Comparison of ENCODE assay signal across 7 cellular contexts in genomic region chr12:131071234-131071830, GRCh38.
DNase-seq lines count a peak whose midpoint lies in the region; ATAC-seq, FAIRE-seq and TF ChIP-seq lines count a peak whose summit lies in the region.
"Not testable (repeated sequence)": the region's sequence is repeated elsewhere in the genome, so short reads cannot be mapped to it uniquely, and the experiment has no call there.

No MANE protein-coding gene starts in this region.

- not testable (repeated sequence) for FAIRE-seq in kidney (lab: Jason Lieb, UNC)

- H3K27ac ChIP-seq in HEK293 (ENCODE audit: extremely low read depth, low read depth, low read length); endodermal cell (ENCODE audit: low read depth, low read length); kidney (ENCODE audit: low read depth in 2 of 2, low read length in 2 of 2); osteoblast (ENCODE audit: low read depth, low read length); testis: not testable (repeated sequence)

- H3K4me1 Mint-ChIP-seq in activated naive CD8-positive, alpha-beta T cell treated with anti-CD3 and anti-CD28 coated beads, Interleukin-2, amount 10 ng/mL, durations not matched to agents 7 days and 5 days; endodermal cell: not testable (repeated sequence)

- ATAC-seq in activated naive CD8-positive, alpha-beta T cell treated with anti-CD3 and anti-CD28 coated beads, Interleukin-2, amount 10 ng/mL, durations not matched to agents 7 days and 5 days (ENCODE audit: low read depth), result not testable (repeated sequence)

- CTCF ChIA-PET in HEK293 (lab: Yijun Ruan, JAX), result not testable (repeated sequence)

- not testable (repeated sequence) for H3K4me2 ChIP-seq in osteoblast (ENCODE audit: insufficient read depth, low read length)

- H3K4me1 ChIP-seq in HEK293 (ENCODE audit: control insufficient read depth, insufficient read depth, low read length); endodermal cell (ENCODE audit: control insufficient read depth, insufficient read depth, low read length); kidney (ENCODE audit: control insufficient read depth in 1 of 2, insufficient read depth in 1 of 2, low read depth in 1 of 2, low read length in 2 of 2); osteoblast (ENCODE audit: insufficient read depth, low read length); testis: not testable (repeated sequence)

- H3K27me3 Mint-ChIP-seq in activated naive CD8-positive, alpha-beta T cell treated with anti-CD3 and anti-CD28 coated beads, Interleukin-2, amount 10 ng/mL, durations not matched to agents 7 days and 5 days; endodermal cell (ENCODE audit: insufficient read depth): not testable (repeated sequence)

- DNase-seq in DMS53 (lab: John Stamatoyannopoulos, UW) (peak; percentile 46), endodermal cell (peak; percentile 36), kidney (peak; percentile 54), osteoblast (ENCODE audit: insufficient read length, low spot score, missing footprints) (peak; percentile 25), testis (peak; percentile 13)
- DNase-seq in activated naive CD8-positive, alpha-beta T cell treated with anti-CD3 and anti-CD28 coated beads, Interleukin-2, amount 10 ng/mL, durations not matched to agents 7 days and 5 days, result peak; percentile 22

- not testable (repeated sequence) for TF ChIP-seq CTCF in HEK293 (tag by site-specific recombination; IDR thresholded peaks at IDR 0.05); endodermal cell (conservative IDR thresholded peaks at IDR 0.05); kidney (IDR thresholded peaks at IDR 0.05; ENCODE audit: borderline replicate concordance, extremely low read depth, insufficient read depth); osteoblast (IDR thresholded peaks at IDR 0.05; ENCODE audit: extremely low read depth, low read depth, low read length); testis (IDR thresholded peaks at IDR 0.05)

- H3K79me2 ChIP-seq in osteoblast (ENCODE audit: insufficient read depth, low read length), result not testable (repeated sequence)

- H3K27me3 ChIP-seq in endodermal cell (ENCODE audit: control insufficient read depth, insufficient read depth, low read length, poor library complexity, severe bottlenecking); osteoblast (ENCODE audit: insufficient read depth, low read length); testis: not testable (repeated sequence)

- POLR2A ChIA-PET in HEK293 (lab: Yijun Ruan, JAX); activated naive CD8-positive, alpha-beta T cell treated with anti-CD3 and anti-CD28 coated beads, Interleukin-2, amount 10 ng/mL, durations not matched to agents 7 days and 5 days (lab: Charles Lee): not testable (repeated sequence)

- H3K27ac Mint-ChIP-seq in activated naive CD8-positive, alpha-beta T cell treated with anti-CD3 and anti-CD28 coated beads, Interleukin-2, amount 10 ng/mL, durations not matched to agents 7 days and 5 days; endodermal cell: not testable (repeated sequence)

- H3K36me3 Mint-ChIP-seq in activated naive CD8-positive, alpha-beta T cell treated with anti-CD3 and anti-CD28 coated beads, Interleukin-2, amount 10 ng/mL, durations not matched to agents 7 days and 5 days; endodermal cell (ENCODE audit: low read depth): not testable (repeated sequence)

- H3K4me3 Mint-ChIP-seq in activated naive CD8-positive, alpha-beta T cell treated with anti-CD3 and anti-CD28 coated beads, Interleukin-2, amount 10 ng/mL, durations not matched to agents 7 days and 5 days; endodermal cell: not testable (repeated sequence)

- not testable (repeated sequence) for H3K9me3 ChIP-seq in HEK293 (ENCODE audit: control insufficient read depth, insufficient read depth, low read depth, low read length); endodermal cell (ENCODE audit: control insufficient read depth, low read length); kidney (ENCODE audit: control insufficient read depth in 1 of 2, low read length in 2 of 2); osteoblast (ENCODE audit: low read depth, low read length); testis

- H3K9me3 Mint-ChIP-seq in activated naive CD8-positive, alpha-beta T cell treated with anti-CD3 and anti-CD28 coated beads, Interleukin-2, amount 10 ng/mL, durations not matched to agents 7 days and 5 days, result not testable (repeated sequence)
- peaks cover 10% of the 10 kb centered on the region for H3K9me3 Mint-ChIP-seq in endodermal cell

- TF ChIP-seq POLR2A in testis (IDR thresholded peaks at IDR 0.05), result not testable (repeated sequence)

- not testable (repeated sequence) for H2AFZ ChIP-seq in osteoblast (ENCODE audit: low read length)

- intact Hi-C loops in kidney (cut with DNase I); testis (cut with DNase I; ENCODE audit: low total_unique reads): not testable (repeated sequence)

- not testable (repeated sequence) for H3K4me3 ChIP-seq in HEK293 (ENCODE audit: low read depth, low read length); endodermal cell (ENCODE audit: low read length); kidney (ENCODE audit: low read length in 2 of 2); osteoblast (ENCODE audit: insufficient read depth, low read length); testis

- H3K9ac ChIP-seq in endodermal cell (ENCODE audit: extremely low read depth, low read length, poor library complexity, severe bottlenecking); kidney (ENCODE audit: low read length in 2 of 2): not testable (repeated sequence)

- not testable (repeated sequence) for H4K20me1 ChIP-seq in osteoblast (ENCODE audit: insufficient read depth, low read length)

- WGBS in endodermal cell (ENCODE audit: insufficient coverage in 1 of 2, insufficient read length in 1 of 2), 2 experiments, result 17 to 77% methylated on average over 1 to 7 of the region's 12 CpGs
- 69 to 76% methylated on average over 9 to 12 of the region's 12 CpGs for WGBS in testis, 2 donors

- H3K36me3 ChIP-seq in HEK293 (ENCODE audit: control insufficient read depth in 2 of 2, insufficient read depth in 1 of 2, low read length in 2 of 2); endodermal cell (ENCODE audit: control insufficient read depth, insufficient read depth, low read length); kidney (ENCODE audit: control insufficient read depth in 1 of 2, insufficient read depth in 2 of 2, low read length in 2 of 2); osteoblast (ENCODE audit: insufficient read depth, low read length); testis (ENCODE audit: low read depth, missing control alignments): not testable (repeated sequence)

TF ChIP-seq in HEK293, 187 proteins besides CTCF, POLR2A, EP300 and RAD21:
- TF ChIP-seq EGR2 (tag by site-specific recombination; IDR thresholded peaks at IDR 0.05; ENCODE audit: low read depth), result peak; percentile 58
TF ChIP-seq in HEK293: peak in this region for 1; not testable (repeated sequence) for 186.
